34 cellular contexts compared by ENCODE assay signal in genomic region chr1:214124915-214125314, GRCh38.
DNase-seq lines count a peak whose midpoint lies in the region; ATAC-seq, FAIRE-seq and TF ChIP-seq lines count a peak whose summit lies in the region.
"Had no signal": no experiment of that assay in that cellular context is flagged by ENCODE, and none has a peak within 500 bp of the region (broad histone marks: within the 10 kb centered on the region; RNA-seq: fewer than 3 reads in every experiment).

No MANE protein-coding gene starts in this region.

- BruUV-seq in GM12878 (replicated peaks; lab: Mats Ljungman, UMichigan) = no TSS peak

- H3K4me1 Mint-ChIP-seq in H9 (peaks cover 16 to 19% of the 10 kb centered on the region in 2 experiments), endodermal cell (peaks cover 35% of the 10 kb centered on the region)
- H3K4me1 Mint-ChIP-seq: activated naive CD8-positive, alpha-beta T cell treated with anti-CD3 and anti-CD28 coated beads, Interleukin-2, amount 10 ng/mL, durations not matched to agents 7 days and 5 days; CD14-positive monocyte; immature natural killer cell; naive B cell had no signal

- H3K79me2 ChIP-seq in H9 (ENCODE audit: insufficient read depth, low read length) (no peaks in the 10 kb centered on the region), GM12878 (ENCODE audit: control insufficient read depth, insufficient read depth, low read length) (no peaks in the 10 kb centered on the region)

- in situ Hi-C loops in GM12878 (cut with MboI) = loop anchor here (5.0 to 10.0 kb wide), 3 partner anchors 753 to 1000 kb away; no protein-coding TSS in a partner anchor

- no peak overlapping the region for H4K5ac ChIP-seq in H9 (ENCODE audit: insufficient read length, low read depth, low read length)

- no peak overlapping the region for H2BK20ac ChIP-seq in H9 (ENCODE audit: low read depth, low read length, poor library complexity, severe bottlenecking)

- H2AFZ ChIP-seq in H9 (ENCODE audit: low read length) (no peak overlapping the region), GM12878 (ENCODE audit: control insufficient read depth, low read depth, low read length) (no peak overlapping the region)

- H4K20me1 ChIP-seq in H9 (ENCODE audit: control insufficient read depth, insufficient read depth, insufficient read length) (no peaks in the 10 kb centered on the region), GM12878 (ENCODE audit: control insufficient read depth, insufficient read depth) (no peaks in the 10 kb centered on the region)

- no peaks in the 10 kb centered on the region for H3K23me2 ChIP-seq in H9 (ENCODE audit: insufficient read length, low read depth, low read length, poor library complexity, severe bottlenecking)

- TF ChIP-seq POLR2A in GM12878 (IDR thresholded peaks at IDR 0.05; ENCODE audit: low read depth, low read length) = no peak

- peak; percentile 37 for ATAC-seq in GM12878
- ATAC-seq: HCT116, heart right ventricle, left lung, Right ventricle myocardium inferior had no signal

- H3K4me2 ChIP-seq in H9 (ENCODE audit: insufficient read depth, insufficient read length, low read length) (no peak overlapping the region), GM12878 (ENCODE audit: control insufficient read depth, insufficient read depth) (no peak overlapping the region)

- H2BK12ac ChIP-seq in H9 (ENCODE audit: insufficient read length, low read depth, low read length) = no peak overlapping the region

- TF ChIP-seq EP300 in GM12878 (IDR thresholded peaks at IDR 0.05; ENCODE audit: borderline replicate concordance in 1 of 2, control insufficient read depth in 1 of 2, low read depth in 2 of 2, low read length in 2 of 2) = no peak

- H3K27me3 Mint-ChIP-seq in H9 (ENCODE audit: low read depth) (peaks cover 2% of the 10 kb centered on the region; the same call in 1 of the 2 replicates), endodermal cell (ENCODE audit: insufficient read depth) (peaks cover 11% of the 10 kb centered on the region)

- H3K36me3 ChIP-seq in GM12878 (ENCODE audit: control insufficient read depth in 2 of 2, insufficient read depth in 2 of 2, low read length in 1 of 2) (no peaks in the 10 kb centered on the region), mesodermal cell (ENCODE audit: control insufficient read depth, insufficient read depth, low read length) (no peaks in the 10 kb centered on the region), endodermal cell (ENCODE audit: control insufficient read depth, insufficient read depth, low read length) (no peaks in the 10 kb centered on the region)
- H3K36me3 ChIP-seq: heart right ventricle, left lung, spleen, vagina had no signal

- H3K9me3 ChIP-seq in H9 (ENCODE audit: control insufficient read depth, low read depth, low read length) (no peaks in the 10 kb centered on the region), GM12878 (replicated peaks; ENCODE audit: control insufficient read depth, insufficient read depth, low read length) (no peaks in the 10 kb centered on the region), mesodermal cell (ENCODE audit: control insufficient read depth, low read length) (no peaks in the 10 kb centered on the region), endodermal cell (ENCODE audit: control insufficient read depth, low read length) (no peaks in the 10 kb centered on the region)
- H3K9me3 ChIP-seq: heart right ventricle, left lung, spleen, testis, vagina had no signal

- peak overlapping the region; percentile 10 for H4K8ac ChIP-seq in H9 (replicated peaks; ENCODE audit: insufficient read length, low read depth, low read length)

- no peak overlapping the region for H3T11ph ChIP-seq in H9 (ENCODE audit: low read length)

- CTCF ChIA-PET in GM12878 (lab: Yijun Ruan, JAX) = interaction anchor here (1.0 to 2.5 kb wide), 6 partner anchors 10 to 1002 kb away, joined by 3 to 10 read pairs (median 4); no protein-coding TSS in a partner anchor

- TF ChIP-seq CTCF in H9 (conservative IDR thresholded peaks at IDR 0.05) = no peak
- no peak for TF ChIP-seq CTCF in GM12878 (IDR thresholded peaks at IDR 0.05 in 2 of 3, conservative IDR thresholded peaks at IDR 0.05 in 1 of 3; ENCODE audit: control insufficient read depth in 2 of 3, extremely low read depth in 1 of 3, insufficient read depth in 1 of 3, low read depth in 3 of 3, low read length in 3 of 3)
- no peak for TF ChIP-seq CTCF in endodermal cell (conservative IDR thresholded peaks at IDR 0.05)

- intact Hi-C loops in GM12878 (cut with micrococcal nuclease; ENCODE audit: unreplicated experiment) = loop anchor here (5.0 kb wide), 2 partner anchors 138 to 202 kb away; partner anchors contain the start of gene PROX1

- H2BK15ac ChIP-seq in H9 (ENCODE audit: low read depth, low read length) = no peak overlapping the region

- no peak overlapping the region for H2BK120ac ChIP-seq in H9 (ENCODE audit: low read depth, low read length, poor library complexity, severe bottlenecking)

- no CpG with 5 or more reads among the region's 4 CpGs for WGBS in H9 (ENCODE audit: extremely low coverage, insufficient read length, low lambda C conversion rate)
- WGBS in GM12878 (ENCODE audit: insufficient coverage, insufficient replicate concordance, low lambda C conversion rate, missing lambda C conversion rate) = 31% methylated on average over 4 of the region's 4 CpGs
- WGBS in mesodermal cell (ENCODE audit: insufficient coverage in 2 of 2), 2 experiments = 67% methylated on average over 3 of the region's 4 CpGs; no CpG with 5 or more reads in 1 of the 2 experiments
- WGBS in endodermal cell (ENCODE audit: insufficient coverage in 1 of 2, insufficient read length in 1 of 2), 2 experiments = 78 to 100% methylated on average over 1 to 4 of the region's 4 CpGs

- H3K79me1 ChIP-seq in H9 (ENCODE audit: insufficient read depth, low read depth, low read length, poor library complexity, severe bottlenecking) = no peaks in the 10 kb centered on the region

- H3K27ac Mint-ChIP-seq in H9 (no peak overlapping the region), endodermal cell (no peak overlapping the region)
- H3K27ac Mint-ChIP-seq: activated naive CD8-positive, alpha-beta T cell treated with anti-CD3 and anti-CD28 coated beads, Interleukin-2, amount 10 ng/mL, durations not matched to agents 7 days and 5 days; activated T-helper 2 cell treated with anti-CD3 and anti-CD28 coated beads, Interferon-gamma antibody, Interleukin-2, Interleukin-4, amounts not matched to agents 10 μg/mL and 5 μg/mL and 100 μg/mL, durations not matched to agents 14 hours and 24 hours and 36 hours; CD14-positive monocyte; immature natural killer cell; naive B cell had no signal

- H3K14ac ChIP-seq in H9 (ENCODE audit: insufficient read depth, low read length) = no peak overlapping the region

- H2AK5ac ChIP-seq in H9 (ENCODE audit: insufficient read length, low read length) = no peak overlapping the region

- H3K9ac ChIP-seq in H9 (ENCODE audit: extremely low read depth, insufficient read length, low read length) (no peak overlapping the region), GM12878 (ENCODE audit: control insufficient read depth, insufficient read depth, low read length) (no peak overlapping the region), endodermal cell (ENCODE audit: extremely low read depth, low read length, poor library complexity, severe bottlenecking) (no peak overlapping the region)

- H3K23ac ChIP-seq in H9 (ENCODE audit: insufficient read length, low read depth, low read length) = no peak overlapping the region

- FAIRE-seq in GM12878 (lab: Jason Lieb, UNC) = no peak
- FAIRE-seq: GM12892 had no signal

- H3K27me3 ChIP-seq in H9 (ENCODE audit: insufficient read depth, low read length) (no peaks in the 10 kb centered on the region), GM12878 (replicated peaks in 1 of 2; ENCODE audit: control insufficient read depth in 2 of 2, insufficient read depth in 2 of 2, low read length in 1 of 2) (no peaks in the 10 kb centered on the region), endodermal cell (ENCODE audit: control insufficient read depth, insufficient read depth, low read length, poor library complexity, severe bottlenecking) (no peaks in the 10 kb centered on the region)
- H3K27me3 ChIP-seq: heart right ventricle, left lung, testis, vagina had no signal

- H3K4me1 ChIP-seq in H9 (ENCODE audit: insufficient read depth, low read length) = no peaks in the 10 kb centered on the region
- no peaks in the 10 kb centered on the region for H3K4me1 ChIP-seq in GM12878 (ENCODE audit: control insufficient read depth, insufficient read depth, low read length)
- H3K4me1 ChIP-seq in mesodermal cell (ENCODE audit: control insufficient read depth, insufficient read depth, low read length, poor library complexity, severe bottlenecking) = peaks cover 22% of the 10 kb centered on the region
- H3K4me1 ChIP-seq in endodermal cell (ENCODE audit: control insufficient read depth, insufficient read depth, low read length) = peaks cover 7% of the 10 kb centered on the region
- H3K4me1 ChIP-seq: left lung, testis, vagina had no signal

- no peak for TF ChIP-seq RAD21 in GM12878 (IDR thresholded peaks at IDR 0.05; ENCODE audit: insufficient read depth, low read depth, low read length)

- H3K9me3 Mint-ChIP-seq in H9 = no peaks in the 10 kb centered on the region
- H3K9me3 Mint-ChIP-seq in endodermal cell = no peaks in the 10 kb centered on the region
- H3K9me3 Mint-ChIP-seq: activated naive CD8-positive, alpha-beta T cell treated with anti-CD3 and anti-CD28 coated beads, Interleukin-2, amount 10 ng/mL, durations not matched to agents 7 days and 5 days; activated T-helper 2 cell treated with anti-CD3 and anti-CD28 coated beads, Interferon-gamma antibody, Interleukin-2, Interleukin-4, amounts not matched to agents 10 μg/mL and 5 μg/mL and 100 μg/mL, durations not matched to agents 14 hours and 24 hours and 36 hours had no signal

- SMC1A ChIA-PET in GM12878 (lab: Charles Lee; ENCODE audit: uncharacterized antibody, unreplicated experiment) = interaction anchor here (0.6 to 1.3 kb wide), 2 partner anchors 12 to 22 kb away, joined by 3 to 4 read pairs; no protein-coding TSS in a partner anchor

- no peak overlapping the region for H3K18ac ChIP-seq in H9 (ENCODE audit: insufficient read length, low read depth, low read length)

- RAD21 ChIA-PET in GM12878 (lab: Charles Lee; ENCODE audit: unreplicated experiment) = interaction anchor here (0.9 kb wide), 1 partner anchor 207 kb away, joined by 3 read pairs; no protein-coding TSS in a partner anchor

- DNase-seq in H9 = no peak
- peak; percentile 33 for DNase-seq in NCI-H2081 treated with DMSO at 0.1 percent for 48 hours (lab: John Stamatoyannopoulos, UW)
- no peak for DNase-seq in GM12878 (ENCODE audit: low read depth, low spot score)
- no peak for DNase-seq in GOT3 (lab: John Stamatoyannopoulos, UW)
- DNase-seq in NK-92 (lab: John Stamatoyannopoulos, UW; ENCODE audit: unreplicated experiment) = no peak
- DNase-seq in C1 segment of cervical spinal cord (lab: John Stamatoyannopoulos, UW) = no peak
- DNase-seq in endodermal cell = no peak
- DNase-seq: activated CD4-positive, alpha-beta T cell treated with anti-CD3 and anti-CD28 coated beads, Interleukin-2, amount 50 U/mL, for 48 hours; activated CD4-positive, CD25-positive, alpha-beta regulatory T cell; activated CD8-positive, alpha-beta memory T cell treated with anti-CD3 and anti-CD28 coated beads, Interleukin-2, amount 50 U/mL, for 48 hours; activated naive CD8-positive, alpha-beta T cell treated with anti-CD3 and anti-CD28 coated beads, Interleukin-2, amount 10 ng/mL, durations not matched to agents 7 days and 5 days; cerebellar nuclear complex; foreskin fibroblast; heart right ventricle; immature natural killer cell; left lung; naive B cell; NCI-H1105; NCI-H526 treated with DMSO at 0.1 percent for 48 hours; occipital lobe; retina; spleen; stimulated activated CD4-positive, alpha-beta T cell treated with anti-CD3 and anti-CD28 coated beads, Interleukin-4, amount 100 ng/mL, for 4 hours; stimulated activated naive CD4-positive, alpha-beta T cell; T-helper 9 cell; testis had no signal

- no peak overlapping the region for H3K27ac ChIP-seq in H9 (ENCODE audit: insufficient read length, low read depth, low read length)
- H3K27ac ChIP-seq in GM12878 (ENCODE audit: control insufficient read depth, insufficient read depth) = no peak overlapping the region
- peak overlapping the region; percentile 76 for H3K27ac ChIP-seq in mesodermal cell (ENCODE audit: low read depth, low read length, severe bottlenecking)
- H3K27ac ChIP-seq in endodermal cell (ENCODE audit: low read depth, low read length) = no peak overlapping the region
- H3K27ac ChIP-seq: heart right ventricle, HL-60, left lung, testis, vagina had no signal

- H3K4me3 ChIP-seq in GM12878 = no peak overlapping the region
- no peak overlapping the region for H3K4me3 ChIP-seq in mesodermal cell (ENCODE audit: extremely low read depth, insufficient read depth, low read length, poor library complexity, severe bottlenecking)
- no peak overlapping the region for H3K4me3 ChIP-seq in endodermal cell (ENCODE audit: low read length)
- H3K4me3 ChIP-seq: heart right ventricle, left lung, spleen, testis, vagina had no signal

- POLR2A ChIA-PET in GM12878 (lab: Charles Lee) = no interaction called here

- H3K4me3 Mint-ChIP-seq in H9 (no peak overlapping the region), endodermal cell (no peak overlapping the region)
- H3K4me3 Mint-ChIP-seq: activated naive CD8-positive, alpha-beta T cell treated with anti-CD3 and anti-CD28 coated beads, Interleukin-2, amount 10 ng/mL, durations not matched to agents 7 days and 5 days; CD14-positive monocyte; immature natural killer cell; naive B cell had no signal

- H3K36me3 Mint-ChIP-seq in H9 (ENCODE audit: insufficient read depth in 1 of 3, low read depth in 3 of 3) (no peaks in the 10 kb centered on the region), endodermal cell (ENCODE audit: low read depth) (no peaks in the 10 kb centered on the region)
- H3K36me3 Mint-ChIP-seq: activated naive CD8-positive, alpha-beta T cell treated with anti-CD3 and anti-CD28 coated beads, Interleukin-2, amount 10 ng/mL, durations not matched to agents 7 days and 5 days; CD14-positive monocyte; immature natural killer cell; naive B cell had no signal

- H2BK5ac ChIP-seq in H9 (ENCODE audit: insufficient read length, low read length) = no peak overlapping the region

- H4K91ac ChIP-seq in H9 (ENCODE audit: insufficient read length, low read depth, low read length) = no peak overlapping the region

- H3K4ac ChIP-seq in H9 (ENCODE audit: low read depth, low read length) = no peak overlapping the region

- H3K56ac ChIP-seq in H9 (ENCODE audit: insufficient read length, low read depth, low read length) = no peak overlapping the region
